In genomic region chr2:233990261-233990798, GRCh38 we compare ENCODE assay signal across 8 cellular contexts.
A peak's percentile ranks its signal among the peaks of the same experiment; 100 is the strongest.
DNase-seq lines count a peak whose midpoint lies in the region; ATAC-seq and TF ChIP-seq lines count a peak whose summit lies in the region.

No MANE protein-coding gene starts in this region.

- TF ChIP-seq EP300 in ovary (IDR thresholded peaks at IDR 0.05): no peak

- peak overlapping the region; percentile 35 for H3K27ac Mint-ChIP-seq in T-helper 17 cell
- H3K27ac Mint-ChIP-seq in stimulated activated naive CD8-positive, alpha-beta T cell treated with anti-CD3 and anti-CD28 coated beads, Interleukin-15, Interleukin-2, amounts not matched to agents 100 ng/mL and 50 ng/mL, for 24 hours: peak overlapping the region; percentile 70

- in situ Hi-C loops in GM13976 (cut with MboI; ENCODE audit: low sequenced_read_pairs, unreplicated experiment): loop anchor here (25.0 kb wide), 1 partner anchor 522 kb away; no protein-coding TSS in a partner anchor

- TF ChIP-seq CTCF in ovary (IDR thresholded peaks at IDR 0.05) (no peak), GM13976 (IDR thresholded peaks at IDR 0.05; ENCODE audit: borderline replicate concordance, control extremely low read depth, extremely low read depth, insufficient read depth, missing control alignments) (no peak)

- no peaks in the 10 kb centered on the region for H3K36me3 ChIP-seq in ovary

- H3K4me1 Mint-ChIP-seq in T-helper 17 cell: peaks cover 30% of the 10 kb centered on the region
- H3K4me1 Mint-ChIP-seq in stimulated activated naive CD8-positive, alpha-beta T cell treated with anti-CD3 and anti-CD28 coated beads, Interleukin-15, Interleukin-2, amounts not matched to agents 100 ng/mL and 50 ng/mL, for 24 hours (ENCODE audit: low read depth): peaks cover 48% of the 10 kb centered on the region

- DNase-seq in activated T-cell treated with anti-CD3 and anti-CD28 coated beads for 1 hour (ENCODE audit: low read depth) (peak; percentile 27), activated T-cell treated with anti-CD3 and anti-CD28 coated beads for 4 hours (no peak), T-helper 17 cell (peak; percentile 27 to 44 (median 44)), ovary (no peak), NCI-H1436 (lab: John Stamatoyannopoulos, UW) (no peak), GM13976 (ENCODE audit: low spot score) (no peak)
- DNase-seq in effector CD8-positive, alpha-beta T cell (lab: John Stamatoyannopoulos, UW): peak; percentile 13

- H3K4me3 ChIP-seq in ovary: no peak overlapping the region

- peak overlapping the region; percentile 63 for H3K4me3 Mint-ChIP-seq in T-helper 17 cell
- H3K4me3 Mint-ChIP-seq in stimulated activated naive CD8-positive, alpha-beta T cell treated with anti-CD3 and anti-CD28 coated beads, Interleukin-15, Interleukin-2, amounts not matched to agents 100 ng/mL and 50 ng/mL, for 24 hours: peak overlapping the region; percentile 39

- WGBS in ovary, 3 donors: 79 to 83% (median 81%) methylated on average over 6 of the region's 6 CpGs

- H3K4me1 ChIP-seq in ovary (ENCODE audit: insufficient read depth): no peaks in the 10 kb centered on the region

- H3K27ac ChIP-seq in ovary: no peak overlapping the region

- intact Hi-C loops in ovary (cut with DNase I): no loop called here

- no peaks in the 10 kb centered on the region for H3K27me3 Mint-ChIP-seq in T-helper 17 cell
- peaks cover 6% of the 10 kb centered on the region for H3K27me3 Mint-ChIP-seq in stimulated activated naive CD8-positive, alpha-beta T cell treated with anti-CD3 and anti-CD28 coated beads, Interleukin-15, Interleukin-2, amounts not matched to agents 100 ng/mL and 50 ng/mL, for 24 hours

- H3K9me3 ChIP-seq in T-helper 17 cell (ENCODE audit: control insufficient read depth, low read length, poor library complexity, severe bottlenecking): peaks cover 17% of the 10 kb centered on the region
- no peaks in the 10 kb centered on the region for H3K9me3 ChIP-seq in ovary

- no peaks in the 10 kb centered on the region for H3K27me3 ChIP-seq in ovary

- peaks cover 3% of the 10 kb centered on the region for H3K36me3 Mint-ChIP-seq in T-helper 17 cell (ENCODE audit: low read depth)
- H3K36me3 Mint-ChIP-seq in stimulated activated naive CD8-positive, alpha-beta T cell treated with anti-CD3 and anti-CD28 coated beads, Interleukin-15, Interleukin-2, amounts not matched to agents 100 ng/mL and 50 ng/mL, for 24 hours (ENCODE audit: low read depth): peaks cover 5% of the 10 kb centered on the region

- H3K9me3 Mint-ChIP-seq in stimulated activated naive CD8-positive, alpha-beta T cell treated with anti-CD3 and anti-CD28 coated beads, Interleukin-15, Interleukin-2, amounts not matched to agents 100 ng/mL and 50 ng/mL, for 24 hours: peaks cover 7% of the 10 kb centered on the region

- peak; percentile 91 for ATAC-seq in T-helper 17 cell

- no peak for TF ChIP-seq POLR2A in ovary (IDR thresholded peaks at IDR 0.05)

Comparison
In these comparisons a context has a peak if more than half of its experiments do, and no peak if none do; other contexts are left out.
1. DNase-seq: peak in activated T-cell treated with anti-CD3 and anti-CD28 coated beads for 1 hour (single experiment), T-helper 17 cell (3 of 3) and effector CD8-positive, alpha-beta T cell (single experiment); none in activated T-cell treated with anti-CD3 and anti-CD28 coated beads for 4 hours (single experiment), ovary (0 of 5), NCI-H1436 (single experiment) and GM13976 (single experiment).